In genomic region chr7:4269086-4269485, GRCh38 we compare ENCODE assay signal across 39 cellular contexts.
"Had no signal": no experiment of that assay in that cellular context is flagged by ENCODE, and none has a peak within 500 bp of the region (broad histone marks: within the 10 kb centered on the region; RNA-seq: fewer than 3 reads in every experiment).

No MANE protein-coding gene starts in this region.

- H3K9me3 ChIP-seq: MG63 had no signal

- H3K4me3 ChIP-seq: MG63 had no signal

- H3K36me3 ChIP-seq: brain microvascular endothelial cell, MG63 had no signal

- H3K27ac ChIP-seq: brain microvascular endothelial cell, RWPE1, VCaP had no signal

- ATAC-seq: activated CD8-positive, alpha-beta memory T cell treated with anti-CD3 and anti-CD28 coated beads, Interleukin-2, amount 10 ng/mL, durations not matched to agents 7 days and 5 days; activated T-cell treated with anti-CD3 and anti-CD28 coated beads, Interleukin-2, amount 50 U/mL, for 72 hours; activated T-helper 17 cell treated with anti-CD3 and anti-CD28 coated beads, Interleukin-2, amount 50 U/mL, for 72 hours; PC-3; Right ventricle myocardium inferior had no signal

- H3K27me3 ChIP-seq: brain microvascular endothelial cell, MG63 had no signal

- FAIRE-seq: RCC 7860 had no signal

- DNase-seq: activated B cell treated with CpG ODN at 0.5 μM for 24 hours; activated CD4-positive, alpha-beta memory T cell treated with anti-CD3 and anti-CD28 coated beads for 36 hours; activated CD4-positive, alpha-beta T cell treated with anti-CD3 and anti-CD28 coated beads for 4 hours; activated CD4-positive, alpha-beta T cell treated with anti-CD3 and anti-CD28 coated beads, Interleukin-2, amount 50 U/mL, for 1 hour; activated CD4-positive, CD25-positive, alpha-beta regulatory T cell treated with anti-CD3 and anti-CD28 coated beads, Interleukin-2, amount 50 U/mL, for 72 hours; activated CD8-positive, alpha-beta memory T cell treated with anti-CD3 and anti-CD28 coated beads, Interleukin-2, amount 10 ng/mL, durations not matched to agents 7 days and 5 days; activated effector memory CD4-positive, alpha-beta T cell treated with anti-CD3 and anti-CD28 coated beads, Interleukin-2, amount 50 U/mL, for 16 hours; activated naive CD4-positive, alpha-beta T cell; activated naive CD4-positive, alpha-beta T cell treated with anti-CD3 and anti-CD28 coated beads, Interleukin-2, amount 50 U/mL, for 16 hours; activated naive CD8-positive, alpha-beta T cell treated with anti-CD3 and anti-CD28 coated beads for 36 hours; activated T-cell treated with anti-CD3 and anti-CD28 coated beads, Interleukin-2, amount 50 U/mL, for 1 hour; activated T-cell treated with anti-CD3 and anti-CD28 coated beads, Interleukin-2, amount 50 U/mL, for 72 hours; amniotic stem cell; aorta; brain microvascular endothelial cell; Karpas-422; KBM-7; MG63; NCI-H1048; NCI-H1105 treated with DMSO at 0.1 percent for 48 hours; NCI-H1436 treated with DMSO at 0.1 percent for 48 hours; NCI-H187; NCI-H2029 treated with DMSO at 0.1 percent for 48 hours; NCI-H2107; NCI-H2171; NCI-H510A; NCI-H526; NCI-H748 treated with DMSO at 0.1 percent for 48 hours; NK-92 treated with Interleukin-12 subunit alpha and Interleukin-12 subunit beta, amount 100 ng/mL, for 24 hours; PC-3; SW 1271; T-helper 1 cell; T-helper 2 cell; T-helper 9 cell had no signal
